Comparison of ENCODE assay signal across 11 cellular contexts in the genomic region with DNA sequence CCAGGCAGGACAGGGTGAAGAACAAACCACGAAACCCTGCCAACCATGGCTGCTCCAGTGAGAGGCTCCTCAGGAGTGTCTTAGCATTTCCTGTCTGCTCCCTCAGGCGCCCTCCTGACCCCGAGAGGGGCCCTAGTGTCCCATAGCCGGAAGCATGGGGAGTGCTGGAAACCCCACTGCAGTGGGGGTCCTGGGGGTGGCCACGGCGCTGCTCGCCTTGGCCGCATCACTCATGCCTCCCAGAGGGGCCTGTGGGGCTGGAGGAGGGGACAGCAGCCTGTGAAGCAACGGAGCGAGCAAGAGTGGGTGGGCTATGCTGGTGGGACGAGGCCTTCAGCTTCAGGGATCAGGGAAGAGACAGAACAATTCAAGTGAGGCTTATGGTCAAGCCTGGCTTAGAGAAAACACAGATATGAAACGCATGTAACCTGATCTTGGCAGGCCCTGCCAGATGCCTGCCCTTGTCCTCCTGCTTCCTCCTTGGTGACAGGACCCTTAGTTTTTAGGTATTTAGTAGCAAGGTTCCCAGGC.
A peak's percentile ranks its signal among the peaks of the same experiment; 100 is the strongest.
DNase-seq lines count a peak whose midpoint lies in the region; ATAC-seq and TF ChIP-seq lines count a peak whose summit lies in the region.
"Had no signal": no experiment of that assay in that cellular context is flagged by ENCODE, and none has a peak within 500 bp of the region (broad histone marks: within the 10 kb centered on the region; RNA-seq: fewer than 3 reads in every experiment).

No MANE protein-coding gene starts in this region.

- no peaks in the 10 kb centered on the region for H3K36me3 Mint-ChIP-seq in glutamatergic neuron (ENCODE audit: unreplicated experiment)
- no peaks in the 10 kb centered on the region for H3K36me3 Mint-ChIP-seq in activated CD8-positive, alpha-beta T cell treated with anti-CD3 and anti-CD28 coated beads for 36 hours (ENCODE audit: low read depth)

- H3K36me3 ChIP-seq in heart right ventricle (peaks cover 0 to 62% (median 11%) of the 10 kb centered on the region in 9 donors), vagina (no peaks in the 10 kb centered on the region)

- ATAC-seq in heart right ventricle (peak in 1 of 8 donors; percentile 3), Right ventricle myocardium inferior (no peak), HG03097 (IDR thresholded peaks at IDR 0.05; ENCODE audit: low FRiP score, unreplicated experiment) (no peak)
- ATAC-seq in activated CD8-positive, alpha-beta T cell treated with anti-CD3 and anti-CD28 coated beads for 36 hours, result no peak

- no peak for TF ChIP-seq POLR2A in vagina (IDR thresholded peaks at IDR 0.05)

- H3K27ac ChIP-seq in heart right ventricle, result peak overlapping the region in 8 of 10 donors; percentile 8 to 51 (median 28)
- peak overlapping the region; percentile 70 for H3K27ac ChIP-seq in vagina

- WGBS in heart right ventricle, 2 donors, result 59 to 67% methylated on average over 12 of the region's 12 CpGs

- H3K4me3 ChIP-seq in heart right ventricle (no peak overlapping the region), vagina (no peak overlapping the region)

- peak overlapping the region; percentile 8 for H3K27ac Mint-ChIP-seq in glutamatergic neuron (ENCODE audit: unreplicated experiment)
- H3K27ac Mint-ChIP-seq in activated CD8-positive, alpha-beta T cell treated with anti-CD3 and anti-CD28 coated beads for 36 hours, result no peak overlapping the region

- intact Hi-C loops in heart right ventricle (cut with DNase I), result no loop called here
- intact Hi-C loops in Right ventricle myocardium inferior (cut with DNase I), result no loop called here
- intact Hi-C loops in posterior vena cava (cut with DNase I), result no loop called here
- intact Hi-C loops in vagina (cut with DNase I), result no loop called here
- intact Hi-C loops in activated CD8-positive, alpha-beta T cell treated with anti-CD3 and anti-CD28 coated beads for 36 hours (cut with micrococcal nuclease), result no loop called here

- CTCF ChIA-PET in activated CD8-positive, alpha-beta T cell treated with anti-CD3 and anti-CD28 coated beads for 36 hours (lab: Charles Lee), result interaction anchor here (1.9 kb wide), 1 partner anchor 33 kb away, joined by 8 read pairs; no protein-coding TSS in a partner anchor

- no peak for TF ChIP-seq CTCF in heart right ventricle (IDR thresholded peaks at IDR 0.05)
- TF ChIP-seq CTCF in glutamatergic neuron (IDR thresholded peaks at IDR 0.05; ENCODE audit: partially characterized antibody, unreplicated experiment), result no peak
- no peak for TF ChIP-seq CTCF in vagina (IDR thresholded peaks at IDR 0.05)
- no peak for TF ChIP-seq CTCF in activated CD8-positive, alpha-beta T cell treated with anti-CD3 and anti-CD28 coated beads for 36 hours (IDR thresholded peaks at IDR 0.05)

- H3K4me1 ChIP-seq in heart right ventricle (peaks cover 19 to 94% (median 81%) of the 10 kb centered on the region in 9 donors), vagina (peaks cover 74% of the 10 kb centered on the region)

- H3K9me3 Mint-ChIP-seq in glutamatergic neuron (ENCODE audit: unreplicated experiment), result peaks cover 5% of the 10 kb centered on the region
- H3K9me3 Mint-ChIP-seq in activated CD8-positive, alpha-beta T cell treated with anti-CD3 and anti-CD28 coated beads for 36 hours, result no peaks in the 10 kb centered on the region
- H3K9me3 Mint-ChIP-seq: immature natural killer cell had no signal

- H3K4me3 Mint-ChIP-seq in glutamatergic neuron (ENCODE audit: unreplicated experiment), result no peak overlapping the region
- no peak overlapping the region for H3K4me3 Mint-ChIP-seq in activated CD8-positive, alpha-beta T cell treated with anti-CD3 and anti-CD28 coated beads for 36 hours
- H3K4me3 Mint-ChIP-seq: immature natural killer cell had no signal

- H3K9me3 ChIP-seq in heart right ventricle, result no peaks in the 10 kb centered on the region
- H3K9me3 ChIP-seq in vagina, result no peaks in the 10 kb centered on the region

- no peaks in the 10 kb centered on the region for H3K27me3 ChIP-seq in heart right ventricle
- no peaks in the 10 kb centered on the region for H3K27me3 ChIP-seq in vagina

- DNase-seq in heart right ventricle (no peak), Right ventricle myocardium inferior (ENCODE audit: missing footprints) (no peak), glutamatergic neuron (no peak), posterior vena cava (ENCODE audit: low spot score) (peak; percentile 59), vagina (ENCODE audit: extremely low spot score in 2 of 2) (no peak), mucosa of gallbladder (ENCODE audit: low spot score) (no peak)
- no peak for DNase-seq in activated CD8-positive, alpha-beta T cell treated with anti-CD3 and anti-CD28 coated beads for 36 hours
- DNase-seq: activated CD8-positive, alpha-beta memory T cell treated with anti-CD3 and anti-CD28 coated beads for 24 hours; immature natural killer cell; NCI-H1092 treated with DMSO at 0.1 percent for 48 hours had no signal

- H3K27me3 Mint-ChIP-seq in glutamatergic neuron (ENCODE audit: unreplicated experiment), result peaks cover 6% of the 10 kb centered on the region
- H3K27me3 Mint-ChIP-seq in activated CD8-positive, alpha-beta T cell treated with anti-CD3 and anti-CD28 coated beads for 36 hours, result no peaks in the 10 kb centered on the region

- POLR2A ChIA-PET in activated CD8-positive, alpha-beta T cell treated with anti-CD3 and anti-CD28 coated beads for 36 hours (lab: Charles Lee), result no interaction called here

- peaks cover 34% of the 10 kb centered on the region for H3K4me1 Mint-ChIP-seq in glutamatergic neuron (ENCODE audit: low read depth, unreplicated experiment)
- no peaks in the 10 kb centered on the region for H3K4me1 Mint-ChIP-seq in activated CD8-positive, alpha-beta T cell treated with anti-CD3 and anti-CD28 coated beads for 36 hours (ENCODE audit: low read depth)
